In genomic region chr18:35582310-35582682, GRCh38 we compare ENCODE assay signal across 8 cellular contexts.
DNase-seq lines count a peak whose midpoint lies in the region; ATAC-seq and TF ChIP-seq lines count a peak whose summit lies in the region.

No MANE protein-coding gene starts in this region.

- H3K9me3 ChIP-seq in DOHH2 (ENCODE audit: control insufficient read depth, insufficient read depth, low read length) (no peaks in the 10 kb centered on the region; the same call in 1 of the 2 replicates), OCI-LY1 (ENCODE audit: low read length) (peaks cover 6% of the 10 kb centered on the region), endocrine pancreas (ENCODE audit: control insufficient read depth, low read length) (no peaks in the 10 kb centered on the region), neutrophil (no peaks in the 10 kb centered on the region)

- H3F3A ChIP-seq in DOHH2 (ENCODE audit: control insufficient read depth, insufficient read depth) (0 out of 2 replicates have a peak, but pooled peaks cover 6% of the 10 kb centered on the region), OCI-LY1 (ENCODE audit: insufficient read depth, low read length) (no peaks in the 10 kb centered on the region)

- H3K9ac ChIP-seq in OCI-LY1 (ENCODE audit: low read length) (peak overlapping the region; percentile 83), endocrine pancreas (ENCODE audit: control insufficient read depth, insufficient read depth, low read length) (peak overlapping the region; percentile 73)

- H3K4me2 ChIP-seq in DOHH2 (ENCODE audit: low read length) (peak overlapping the region; percentile 77), OCI-LY1 (ENCODE audit: low read length) (peak overlapping the region; percentile 74)

- no peaks in the 10 kb centered on the region for H4K20me1 ChIP-seq in DOHH2 (ENCODE audit: control insufficient read depth, insufficient read depth, low read depth, low read length)
- H4K20me1 ChIP-seq in OCI-LY1 (ENCODE audit: insufficient read depth, low read length), result no peaks in the 10 kb centered on the region

- TF ChIP-seq CTCF in DOHH2 (IDR thresholded peaks at IDR 0.05; ENCODE audit: low read depth, low read length, poor library complexity, severe bottlenecking) (no peak), OCI-LY1 (IDR thresholded peaks at IDR 0.05; ENCODE audit: low read length) (no peak), neutrophil (IDR thresholded peaks at IDR 0.05) (no peak)

- H3K79me2 ChIP-seq in DOHH2 (ENCODE audit: control insufficient read depth, low read length), result peaks cover 55% of the 10 kb centered on the region
- H3K79me2 ChIP-seq in OCI-LY1 (ENCODE audit: insufficient read depth, low read length), result peaks cover 23% of the 10 kb centered on the region

- no peaks in the 10 kb centered on the region for H3K9me2 ChIP-seq in DOHH2 (replicated peaks; ENCODE audit: control insufficient read depth, low read length)
- no peaks in the 10 kb centered on the region for H3K9me2 ChIP-seq in OCI-LY1 (ENCODE audit: low read depth, low read length)

- DNase-seq in NCI-H226, result no peak
- DNase-seq in activated CD4-positive, alpha-beta T cell treated with anti-CD3 and anti-CD28 coated beads for 4 hours, result no peak
- DNase-seq in AG20443 (ENCODE audit: low spot score), result no peak

- peak overlapping the region; percentile 11; the same call in 1 of the 2 replicates for H3K27ac ChIP-seq in DOHH2 (ENCODE audit: low read depth, low read length)
- peak overlapping the region; percentile 6 for H3K27ac ChIP-seq in OCI-LY1 (ENCODE audit: low read depth, low read length, poor library complexity, severe bottlenecking)
- peak overlapping the region; percentile 74 for H3K27ac ChIP-seq in neutrophil

- no peak for ATAC-seq in HG03175 (IDR thresholded peaks at IDR 0.05; ENCODE audit: unreplicated experiment)

- peaks cover 12% of the 10 kb centered on the region for H3K36me3 ChIP-seq in DOHH2 (ENCODE audit: control insufficient read depth, low read length)
- no peaks in the 10 kb centered on the region for H3K36me3 ChIP-seq in OCI-LY1 (ENCODE audit: insufficient read depth, low read length)
- H3K36me3 ChIP-seq in endocrine pancreas (ENCODE audit: control insufficient read depth, insufficient read depth, low read length), result no peaks in the 10 kb centered on the region
- no peaks in the 10 kb centered on the region for H3K36me3 ChIP-seq in neutrophil

- peaks cover 21% of the 10 kb centered on the region for H3K4me1 ChIP-seq in DOHH2 (ENCODE audit: control insufficient read depth, low read length)
- H3K4me1 ChIP-seq in OCI-LY1 (ENCODE audit: insufficient read depth, low read length, severe bottlenecking), result peaks cover 19% of the 10 kb centered on the region
- H3K4me1 ChIP-seq in endocrine pancreas (ENCODE audit: control insufficient read depth, insufficient read depth, low read length), result no peaks in the 10 kb centered on the region
- peaks cover 15 to 21% of the 10 kb centered on the region in 2 experiments for H3K4me1 ChIP-seq in neutrophil (ENCODE audit: control insufficient read depth in 1 of 2, insufficient read depth in 1 of 2, low read depth in 1 of 2, low read length in 1 of 2)

- H2AFZ ChIP-seq in OCI-LY1 (ENCODE audit: low read length), result peak overlapping the region; percentile 6; the same call in 1 of the 2 replicates

- H3K4me3 ChIP-seq in DOHH2 (ENCODE audit: low read length), result peak overlapping the region; percentile 93
- peak overlapping the region; percentile 86 for H3K4me3 ChIP-seq in OCI-LY1 (ENCODE audit: low read depth, low read length, poor library complexity, severe bottlenecking)
- peak overlapping the region; percentile 85 for H3K4me3 ChIP-seq in endocrine pancreas (ENCODE audit: control insufficient read depth, insufficient read depth, low read length)
- peak overlapping the region; percentile 72 to 79 for H3K4me3 ChIP-seq in neutrophil (ENCODE audit: low read depth in 1 of 2, low read length in 1 of 2)

- H3K27me3 ChIP-seq in DOHH2 (ENCODE audit: control insufficient read depth, low read length), result no peaks in the 10 kb centered on the region
- H3K27me3 ChIP-seq in OCI-LY1 (ENCODE audit: insufficient read depth, low read length), result no peaks in the 10 kb centered on the region; the same call in 1 of the 2 replicates
- no peaks in the 10 kb centered on the region for H3K27me3 ChIP-seq in endocrine pancreas (ENCODE audit: control insufficient read depth, insufficient read depth, low read length)
- H3K27me3 ChIP-seq in neutrophil, result no peaks in the 10 kb centered on the region

Comparison
In these comparisons a context has a peak if more than half of its experiments do, and no peak if none do; other contexts are left out.
1. H3K27ac ChIP-seq: peak in every context shown above with its lines; median percentile 74 in neutrophil; 11 in DOHH2; 6 in OCI-LY1.